In the genomic region with DNA sequence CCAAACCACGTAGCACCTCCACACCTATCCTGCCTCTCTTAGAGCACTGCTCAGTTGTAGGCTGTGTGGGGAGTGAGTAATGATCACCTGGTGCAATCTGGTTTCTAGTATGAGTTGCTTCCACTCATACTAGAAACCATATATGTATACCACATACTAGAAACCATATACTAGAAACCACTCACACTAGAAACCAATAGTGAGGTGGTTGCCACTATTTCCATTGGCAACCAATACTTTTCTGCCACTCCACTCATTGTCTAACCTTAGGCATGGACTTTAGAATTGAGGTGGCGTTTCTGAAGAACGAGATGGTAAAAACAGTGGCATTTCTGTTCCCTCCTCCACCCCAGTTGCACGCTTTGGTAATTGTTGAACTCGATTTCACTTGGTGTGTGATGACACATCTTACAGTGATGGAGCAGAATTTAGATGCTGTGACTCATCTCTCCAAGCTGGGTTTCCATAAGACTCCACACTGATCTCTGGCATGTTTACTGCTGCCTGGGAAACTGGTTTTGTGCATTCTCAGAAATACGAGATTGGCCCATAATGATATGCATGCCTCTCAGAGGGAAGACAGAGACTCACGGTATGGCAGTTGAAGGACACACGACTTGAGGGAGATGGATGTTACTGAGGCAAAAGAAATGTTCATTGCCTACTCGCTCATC, we compare ENCODE assay signal across 1 cellular context.
A peak's percentile ranks its signal among the peaks of the same experiment; 100 is the strongest.
TF ChIP-seq lines count a peak whose summit lies in the region.

No MANE protein-coding gene starts in this region.

TF ChIP-seq in K562, 482 proteins besides CTCF, POLR2A, EP300 and RAD21 (continued from another document):
- no peak for TF ChIP-seq PATZ1 (CRISPR knock-in tag; IDR thresholded peaks at IDR 0.05; ENCODE audit: borderline replicate concordance)
- peak; percentile 58; the same call in 1 of the 2 replicates for TF ChIP-seq JUND (IDR thresholded peaks at IDR 0.05; ENCODE audit: borderline replicate concordance, low read depth, low read length)
- peak; percentile 68; the same call in 1 of the 3 replicates for TF ChIP-seq JUND (tag; IDR thresholded peaks at IDR 0.05; ENCODE audit: borderline replicate concordance, low read depth, low read length)
- TF ChIP-seq YBX1 (IDR thresholded peaks at IDR 0.05) = no peak
- TF ChIP-seq FOSL1 (tag; conservative IDR thresholded peaks at IDR 0.05) = peak; percentile 95
- TF ChIP-seq CBX1 (IDR thresholded peaks at IDR 0.05; ENCODE audit: low read depth) = no peak
- TF ChIP-seq ZNF121 (CRISPR knock-in tag; conservative IDR thresholded peaks at IDR 0.05) = no peak
- TF ChIP-seq BACH1 (tag; IDR thresholded peaks at IDR 0.05) = no peak
- no peak for TF ChIP-seq ZNF316 (IDR thresholded peaks at IDR 0.05)
- TF ChIP-seq SMARCE1 (IDR thresholded peaks at IDR 0.05) = no peak
- peak; percentile 62; the same call in 1 of the 2 replicates for TF ChIP-seq JUN (IDR thresholded peaks at IDR 0.05; ENCODE audit: borderline replicate concordance, low read depth, low read length)
- TF ChIP-seq JUN (CRISPR knock-in tag; IDR thresholded peaks at IDR 0.05; ENCODE audit: borderline replicate concordance) = no peak
- TF ChIP-seq IRF9 (tag; IDR thresholded peaks at IDR 0.05) = no peak
- TF ChIP-seq RFX1 (IDR thresholded peaks at IDR 0.05) = peak; percentile 43
- no peak for TF ChIP-seq NUFIP1 (IDR thresholded peaks at IDR 0.05; ENCODE audit: partially characterized antibody)
- TF ChIP-seq ARHGAP35 (IDR thresholded peaks at IDR 0.05; ENCODE audit: partially characterized antibody) = no peak
- TF ChIP-seq CHCHD3 (CRISPR knock-in tag; IDR thresholded peaks at IDR 0.05) = no peak
